In genomic region chr11:107397357-107397756, GRCh38 we compare ENCODE assay signal across 19 cellular contexts.
DNase-seq lines count a peak whose midpoint lies in the region; ATAC-seq, FAIRE-seq and TF ChIP-seq lines count a peak whose summit lies in the region.
"Had no signal": no experiment of that assay in that cellular context is flagged by ENCODE, and none has a peak within 500 bp of the region (broad histone marks: within the 10 kb centered on the region; RNA-seq: fewer than 3 reads in every experiment).

No MANE protein-coding gene starts in this region.

- in situ Hi-C loops in HepG2 (cut with HindIII; ENCODE audit: extremely low pct_ligation_motif_present, low pct_unique_long_range_greater_than_20kb): no loop called here

- H3K4me3 Mint-ChIP-seq in astrocyte (ENCODE audit: unreplicated experiment): no peak overlapping the region
- H3K4me3 Mint-ChIP-seq: activated CD8-positive, alpha-beta T cell treated with anti-CD3 and anti-CD28 coated beads for 36 hours had no signal

- H3K36me3 ChIP-seq in HepG2 (replicated peaks in 1 of 2; ENCODE audit: control insufficient read depth in 1 of 2, insufficient read depth in 2 of 2, low read length in 2 of 2): peaks cover 0 to 5% of the 10 kb centered on the region in 2 experiments; a peak in 2 of 5 replicates
- H3K36me3 ChIP-seq in right lobe of liver: peaks cover 0 to under 1% (median 0%) of the 10 kb centered on the region in 4 donors
- H3K36me3 ChIP-seq in astrocyte (ENCODE audit: insufficient read depth, low read length): no peaks in the 10 kb centered on the region
- H3K36me3 ChIP-seq in iPS-20b (ENCODE audit: insufficient read depth, low read depth, low read length): peaks cover 7% of the 10 kb centered on the region
- H3K36me3 ChIP-seq: colonic mucosa had no signal

- CTCF ChIA-PET in HepG2 (lab: Yijun Ruan, JAX; ENCODE audit: low intra/inter-chr PET ratio, low total read pairs): no interaction called here

- TF ChIP-seq POLR2A in HepG2 (IDR thresholded peaks at IDR 0.05; ENCODE audit: insufficient read depth in 1 of 2, low read depth in 2 of 2, low read length in 2 of 2) (no peak), right lobe of liver (IDR thresholded peaks at IDR 0.05) (no peak)

- H3K36me3 Mint-ChIP-seq in astrocyte (ENCODE audit: low read depth, unreplicated experiment): peaks cover 11% of the 10 kb centered on the region

- WGBS in HepG2 (ENCODE audit: low lambda C conversion rate): 100% methylated on average over 2 of the region's 4 CpGs
- no CpG with 5 or more reads among the region's 4 CpGs for WGBS in right lobe of liver (ENCODE audit: insufficient coverage, low coverage, low lambda C conversion rate, missing lambda C conversion rate)

- H3K79me2 ChIP-seq in HepG2 (ENCODE audit: insufficient read depth, low read length) (no peaks in the 10 kb centered on the region), astrocyte (ENCODE audit: insufficient read depth, low read length) (no peaks in the 10 kb centered on the region)

- H4K20me1 ChIP-seq in HepG2 (ENCODE audit: insufficient read depth, low read length) (no peaks in the 10 kb centered on the region), astrocyte (ENCODE audit: insufficient read depth, low read length) (no peaks in the 10 kb centered on the region)

- no peaks in the 10 kb centered on the region for H3K27me3 Mint-ChIP-seq in astrocyte (ENCODE audit: low read depth, unreplicated experiment)
- H3K27me3 Mint-ChIP-seq: activated CD8-positive, alpha-beta T cell treated with anti-CD3 and anti-CD28 coated beads for 36 hours had no signal

- H3K4me1 Mint-ChIP-seq in astrocyte (ENCODE audit: low read depth, unreplicated experiment): peaks cover 7% of the 10 kb centered on the region

- H3K4me1 ChIP-seq in HepG2 (ENCODE audit: insufficient read depth, low read length): peaks cover 8% of the 10 kb centered on the region
- H3K4me1 ChIP-seq in right lobe of liver: no peaks in the 10 kb centered on the region
- H3K4me1 ChIP-seq in astrocyte (ENCODE audit: insufficient read depth, low read length): no peaks in the 10 kb centered on the region
- H3K4me1 ChIP-seq in iPS-20b (ENCODE audit: insufficient read depth, low read length): 0 out of 2 replicates have a peak, but pooled peaks cover 4% of the 10 kb centered on the region
- H3K4me1 ChIP-seq: colonic mucosa, esophagus squamous epithelium, heart right ventricle had no signal

- BruUV-seq in HepG2 (replicated peaks; lab: Mats Ljungman, UMichigan): no TSS peak

- H3K9ac ChIP-seq in HepG2 (ENCODE audit: insufficient read depth, low read depth, low read length): no peak overlapping the region
- no peak overlapping the region for H3K9ac ChIP-seq in astrocyte (ENCODE audit: low read length)
- peak overlapping the region; percentile 55; the same call in 1 of the 2 replicates for H3K9ac ChIP-seq in iPS-20b (ENCODE audit: low read depth, low read length)
- H3K9ac ChIP-seq: SK-N-SH had no signal

- H3K4me3 ChIP-seq in HepG2 (replicated peaks in 1 of 3; ENCODE audit: insufficient read depth in 1 of 3, low read depth in 2 of 3, low read length in 3 of 3) (no peak overlapping the region), right lobe of liver (no peak overlapping the region), astrocyte (ENCODE audit: insufficient read depth, low read depth, low read length) (no peak overlapping the region), iPS-20b (ENCODE audit: low read length) (no peak overlapping the region)
- H3K4me3 ChIP-seq: colonic mucosa, esophagus squamous epithelium, heart right ventricle, lung had no signal

- H2AFZ ChIP-seq in HepG2 (ENCODE audit: low read length) (no peak overlapping the region), astrocyte (ENCODE audit: low read depth, low read length) (no peak overlapping the region)

- intact Hi-C loops in HepG2 (cut with micrococcal nuclease; ENCODE audit: unreplicated experiment) (no loop called here), right lobe of liver (cut with DNase I) (no loop called here)

- TF ChIP-seq EP300 in HepG2 (IDR thresholded peaks at IDR 0.05; ENCODE audit: low read depth in 2 of 2, low read length in 2 of 2) (no peak), HepG2 (CRISPR knock-in tag; IDR thresholded peaks at IDR 0.05; ENCODE audit: borderline replicate concordance) (no peak)

- DNase-seq in HepG2 (ENCODE audit: low spot score) (no peak), right lobe of liver (no peak), astrocyte (ENCODE audit: low read depth) (no peak), anterior cingulate cortex (lab: John Stamatoyannopoulos, UW) (no peak), SK-N-DZ (ENCODE audit: low spot score) (no peak)
- DNase-seq in stimulated activated naive CD8-positive, alpha-beta T cell treated with anti-CD3 and anti-CD28 coated beads, Interleukin-15, Interleukin-2, amounts not matched to agents 100 U/mL and 50 U/mL, for 24 hours: no peak
- no peak for DNase-seq in effector CD8-positive, alpha-beta T cell (lab: John Stamatoyannopoulos, UW)
- DNase-seq: activated CD8-positive, alpha-beta T cell treated with anti-CD3 and anti-CD28 coated beads for 36 hours; amniotic stem cell; colonic mucosa; esophagus squamous epithelium; heart right ventricle; SK-N-SH; stimulated activated CD4-positive, alpha-beta T cell treated with anti-CD3 and anti-CD28 coated beads, Interleukin-2, amount 100 ng/mL, for 48 hours; stimulated activated CD8-positive, alpha-beta memory T cell treated with anti-CD3 and anti-CD28 coated beads, Interleukin-4, amount 100 ng/mL, for 48 hours had no signal

- H3K27ac Mint-ChIP-seq in astrocyte (ENCODE audit: unreplicated experiment): peak overlapping the region; percentile 55
- H3K27ac Mint-ChIP-seq: activated CD8-positive, alpha-beta T cell treated with anti-CD3 and anti-CD28 coated beads for 36 hours; activated T-helper 2 cell treated with anti-CD3 and anti-CD28 coated beads, Interferon-gamma antibody, Interleukin-2, Interleukin-4, amounts not matched to agents 10 μg/mL and 5 μg/mL and 100 μg/mL, durations not matched to agents 14 hours and 24 hours and 36 hours had no signal

- TF ChIP-seq RAD21 in HepG2 (CRISPR knock-in tag; IDR thresholded peaks at IDR 0.05): no peak

- H3K9me3 Mint-ChIP-seq in astrocyte (ENCODE audit: unreplicated experiment): peaks cover 3% of the 10 kb centered on the region

- H3K9me3 ChIP-seq in HepG2 (ENCODE audit: low read length): no peaks in the 10 kb centered on the region
- H3K9me3 ChIP-seq in right lobe of liver: no peaks in the 10 kb centered on the region
- H3K9me3 ChIP-seq in astrocyte (ENCODE audit: insufficient read depth, low read depth, low read length): no peaks in the 10 kb centered on the region
- peaks cover 6% of the 10 kb centered on the region; the same call in 1 of the 2 replicates for H3K9me3 ChIP-seq in iPS-20b (ENCODE audit: insufficient read depth, low read depth, low read length)
- H3K9me3 ChIP-seq: colonic mucosa, esophagus squamous epithelium, SK-N-SH had no signal

- H3K4me2 ChIP-seq in HepG2 (ENCODE audit: low read depth, low read length) (no peak overlapping the region), astrocyte (ENCODE audit: low read length) (no peak overlapping the region)
- H3K4me2 ChIP-seq: SK-N-SH had no signal

- TF ChIP-seq CTCF in HepG2 (CRISPR knock-in tag; IDR thresholded peaks at IDR 0.05) (no peak), right lobe of liver (IDR thresholded peaks at IDR 0.05) (no peak), astrocyte (IDR thresholded peaks at IDR 0.05; ENCODE audit: insufficient read depth, low read depth, low read length) (no peak)

- no peaks in the 10 kb centered on the region for H3K27me3 ChIP-seq in HepG2 (ENCODE audit: control insufficient read depth in 1 of 2, insufficient read depth in 2 of 2, low read length in 2 of 2)
- H3K27me3 ChIP-seq in right lobe of liver: no peaks in the 10 kb centered on the region
- H3K27me3 ChIP-seq in astrocyte (ENCODE audit: insufficient read depth, low read length): no peaks in the 10 kb centered on the region
- no peaks in the 10 kb centered on the region for H3K27me3 ChIP-seq in iPS-20b (ENCODE audit: insufficient read depth, low read length)
- H3K27me3 ChIP-seq: colonic mucosa, esophagus squamous epithelium, heart right ventricle had no signal

- POLR2A ChIA-PET in HepG2 (lab: Yijun Ruan, JAX): no interaction called here

- ATAC-seq in HepG2 (no peak), right lobe of liver (no peak)
- no peak for ATAC-seq in stimulated activated naive CD8-positive, alpha-beta T cell treated with anti-CD3 and anti-CD28 coated beads, Interleukin-15, Interleukin-2, amounts not matched to agents 100 U/mL and 50 U/mL, for 24 hours
- ATAC-seq: activated CD8-positive, alpha-beta T cell treated with anti-CD3 and anti-CD28 coated beads for 36 hours; right cardiac atrium had no signal

- no peak for FAIRE-seq in HepG2 (lab: Jason Lieb, UNC)
- FAIRE-seq in astrocyte (lab: Jason Lieb, UNC): no peak

- H3K27ac ChIP-seq in HepG2 (ENCODE audit: extremely low read length, insufficient read depth, low read length) (no peak overlapping the region), right lobe of liver (no peak overlapping the region), astrocyte (ENCODE audit: low read depth, low read length) (no peak overlapping the region), iPS-20b (ENCODE audit: low read length) (no peak overlapping the region)
- H3K27ac ChIP-seq: colonic mucosa, esophagus squamous epithelium, heart right ventricle had no signal

TF ChIP-seq in HepG2, 621 proteins besides CTCF, POLR2A, EP300 and RAD21 (continues in another document):
- TF ChIP-seq E2F1 (CRISPR knock-in tag; IDR thresholded peaks at IDR 0.05) (no peak), TBX2 (CRISPR knock-in tag; IDR thresholded peaks at IDR 0.05; ENCODE audit: borderline replicate concordance) (no peak), MAFF (IDR thresholded peaks at IDR 0.05; ENCODE audit: low read depth, low read length) (no peak), ZNF251 (CRISPR knock-in tag; IDR thresholded peaks at IDR 0.05) (no peak), REXO4 (CRISPR knock-in tag; IDR thresholded peaks at IDR 0.05; ENCODE audit: borderline replicate concordance) (no peak), FOSL2 (CRISPR knock-in tag; IDR thresholded peaks at IDR 0.05) (0 out of 2 replicates have a peak, but pooled peaks have one; percentile 5), RARG (CRISPR knock-in tag; IDR thresholded peaks at IDR 0.05; ENCODE audit: low read depth) (no peak)
